ENCODE assay signal across 26 cellular contexts in genomic region chr5:103263054-103263453, GRCh38. TPM values are rescaled to one million over a fixed set of nuclear protein-coding genes. Genes with fewer than 3 reads are reported as not detected.
A peak's percentile ranks its signal among the peaks of the same experiment; 100 is the strongest.
DNase-seq lines count a peak whose midpoint lies in the region; ATAC-seq and TF ChIP-seq lines count a peak whose summit lies in the region.
"Had no signal": no experiment of that assay in that cellular context is flagged by ENCODE, and none has a peak within 500 bp of the region (broad histone marks: within the 10 kb centered on the region; RNA-seq: fewer than 3 reads in every experiment).

No MANE protein-coding gene starts in this region.

- 40 to 48% (median 40%) methylated on average over 2 of the region's 2 CpGs for WGBS in psoas muscle, 3 donors

- H3K36me3 ChIP-seq in psoas muscle (ENCODE audit: insufficient read depth in 1 of 2, low read depth in 1 of 2): peaks cover 0 to 19% of the 10 kb centered on the region in 2 donors
- H3K36me3 ChIP-seq: right lobe of liver had no signal

- no peaks in the 10 kb centered on the region for H3K9me3 Mint-ChIP-seq in CD4-positive, alpha-beta T cell
- H3K9me3 Mint-ChIP-seq in activated T-cell treated with anti-CD3 and anti-CD28 coated beads, Interleukin-2, amount 50 U/mL, for 24 hours: no peaks in the 10 kb centered on the region
- no peaks in the 10 kb centered on the region for H3K9me3 Mint-ChIP-seq in osteocyte (ENCODE audit: unreplicated experiment)
- H3K9me3 Mint-ChIP-seq: activated naive CD8-positive, alpha-beta T cell treated with anti-CD3 and anti-CD28 coated beads, Interleukin-2, amount 10 ng/mL, durations not matched to agents 7 days and 5 days; CD4-positive, CD25-positive, alpha-beta regulatory T cell had no signal

- CTCF ChIA-PET in CD4-positive, alpha-beta T cell (lab: Charles Lee): no interaction called here

- intact Hi-C loops in CD4-positive, alpha-beta T cell (cut with DNase I, micrococcal nuclease): no loop called here
- intact Hi-C loops in psoas muscle (cut with DNase I): no loop called here

- DNase-seq in CD4-positive, alpha-beta T cell: no peak
- DNase-seq in LNCaP clone FGC (ENCODE audit: low read depth) (no peak), psoas muscle (no peak), ecto neural progenitor cell (ENCODE audit: low spot score) (no peak), osteocyte (ENCODE audit: extremely low spot score, unreplicated experiment) (no peak)
- DNase-seq in activated T-cell treated with anti-CD3 and anti-CD28 coated beads, Interleukin-2, amount 50 U/mL, for 24 hours: no peak
- DNase-seq in NK-92 treated with Interleukin-12 subunit alpha and Interleukin-12 subunit beta, amount 100 ng/mL, for 24 hours (lab: John Stamatoyannopoulos, UW): no peak
- DNase-seq: activated CD4-positive, alpha-beta T cell treated with anti-CD3 and anti-CD28 coated beads for 1 hour; activated CD8-positive, alpha-beta T cell treated with anti-CD3 and anti-CD28 coated beads, Interleukin-2, amount 10 ng/mL, durations not matched to agents 7 days and 5 days; activated effector memory CD4-positive, alpha-beta T cell treated with Interleukin-2 at 50 U/mL for 16 hours; activated naive CD8-positive, alpha-beta T cell treated with anti-CD3 and anti-CD28 coated beads, Interleukin-2, amount 10 ng/mL, durations not matched to agents 7 days and 5 days; activated T-cell treated with anti-CD3 and anti-CD28 coated beads for 4 hours; CD4-positive, CD25-positive, alpha-beta regulatory T cell; cerebellar nuclear complex; left cardiac atrium; mammary epithelial cell; NCI-H1092 treated with DMSO at 0.1 percent for 48 hours; NCI-H187 treated with DMSO at 0.1 percent for 48 hours; NCI-H2171 treated with DMSO at 0.1 percent for 48 hours; NCI-H524; right lobe of liver; stimulated activated naive CD4-positive, alpha-beta T cell; T-helper 1 cell had no signal

- POLR2A ChIA-PET in CD4-positive, alpha-beta T cell (lab: Charles Lee): no interaction called here

- peak overlapping the region; percentile 32 for H3K4me3 ChIP-seq in LNCaP clone FGC (ENCODE audit: low read depth, low read length)
- peak overlapping the region; percentile 94 for H3K4me3 ChIP-seq in psoas muscle
- H3K4me3 ChIP-seq: right lobe of liver, SJSA1 had no signal

- H3K27ac ChIP-seq in CD4-positive, alpha-beta T cell (ENCODE audit: low read depth, low read length): no peak overlapping the region
- H3K27ac ChIP-seq in cingulate gyrus (ENCODE audit: low read depth, low read length) (peak overlapping the region; percentile 3), psoas muscle (no peak overlapping the region)
- H3K27ac ChIP-seq: epithelial cell of prostate, SJSA1 had no signal

- peaks cover 26% of the 10 kb centered on the region for H3K4me1 Mint-ChIP-seq in CD4-positive, alpha-beta T cell (ENCODE audit: low read depth)
- peaks cover 35% of the 10 kb centered on the region for H3K4me1 Mint-ChIP-seq in activated T-cell treated with anti-CD3 and anti-CD28 coated beads, Interleukin-2, amount 50 U/mL, for 24 hours (ENCODE audit: low read depth)
- peaks cover 28% of the 10 kb centered on the region for H3K4me1 Mint-ChIP-seq in osteocyte (ENCODE audit: unreplicated experiment)

- TF ChIP-seq CTCF in CD4-positive, alpha-beta T cell (IDR thresholded peaks at IDR 0.05): no peak
- no peak for TF ChIP-seq CTCF in LNCaP clone FGC (IDR thresholded peaks at IDR 0.05; ENCODE audit: control insufficient read depth, extremely low read depth, insufficient read depth)
- no peak for TF ChIP-seq CTCF in psoas muscle (IDR thresholded peaks at IDR 0.05)
- TF ChIP-seq CTCF in osteocyte (IDR thresholded peaks at IDR 0.05): no peak

- no peaks in the 10 kb centered on the region for H3K36me3 Mint-ChIP-seq in CD4-positive, alpha-beta T cell (ENCODE audit: low read depth)
- H3K36me3 Mint-ChIP-seq in activated T-cell treated with anti-CD3 and anti-CD28 coated beads, Interleukin-2, amount 50 U/mL, for 24 hours (ENCODE audit: low read depth): peaks cover 24% of the 10 kb centered on the region
- H3K36me3 Mint-ChIP-seq in osteocyte (ENCODE audit: unreplicated experiment): peaks cover 6% of the 10 kb centered on the region

- no peaks in the 10 kb centered on the region for H3K27me3 ChIP-seq in CD4-positive, alpha-beta T cell (ENCODE audit: control insufficient read depth, insufficient read depth, low read length)
- no peaks in the 10 kb centered on the region for H3K27me3 ChIP-seq in psoas muscle (ENCODE audit: insufficient read depth in 3 of 3, low read length in 2 of 3)
- H3K27me3 ChIP-seq: right lobe of liver had no signal

- H3K4me3 Mint-ChIP-seq in CD4-positive, alpha-beta T cell: peak overlapping the region; percentile 58
- no peak overlapping the region for H3K4me3 Mint-ChIP-seq in activated T-cell treated with anti-CD3 and anti-CD28 coated beads, Interleukin-2, amount 50 U/mL, for 24 hours
- no peak overlapping the region for H3K4me3 Mint-ChIP-seq in osteocyte (ENCODE audit: unreplicated experiment)
- H3K4me3 Mint-ChIP-seq: activated CD8-positive, alpha-beta T cell treated with anti-CD3 and anti-CD28 coated beads, Interleukin-2, amount 10 ng/mL, durations not matched to agents 7 days and 5 days; activated naive CD8-positive, alpha-beta T cell treated with anti-CD3 and anti-CD28 coated beads, Interleukin-2, amount 10 ng/mL, durations not matched to agents 7 days and 5 days had no signal

- H3K27me3 Mint-ChIP-seq in CD4-positive, alpha-beta T cell: no peaks in the 10 kb centered on the region
- no peaks in the 10 kb centered on the region for H3K27me3 Mint-ChIP-seq in activated T-cell treated with anti-CD3 and anti-CD28 coated beads, Interleukin-2, amount 50 U/mL, for 24 hours
- no peaks in the 10 kb centered on the region for H3K27me3 Mint-ChIP-seq in osteocyte (ENCODE audit: unreplicated experiment)
- H3K27me3 Mint-ChIP-seq: CD4-positive, CD25-positive, alpha-beta regulatory T cell had no signal

- H3K9me3 ChIP-seq in CD4-positive, alpha-beta T cell (ENCODE audit: control insufficient read depth, low read length): no peaks in the 10 kb centered on the region
- no peaks in the 10 kb centered on the region for H3K9me3 ChIP-seq in psoas muscle
- H3K9me3 ChIP-seq: right lobe of liver, SJSA1 had no signal

- peaks cover 36% of the 10 kb centered on the region for H3K4me1 ChIP-seq in psoas muscle
- H3K4me1 ChIP-seq: right lobe of liver had no signal

- no peak overlapping the region for H3K27ac Mint-ChIP-seq in CD4-positive, alpha-beta T cell
- no peak overlapping the region for H3K27ac Mint-ChIP-seq in activated T-cell treated with anti-CD3 and anti-CD28 coated beads, Interleukin-2, amount 50 U/mL, for 24 hours
- H3K27ac Mint-ChIP-seq in osteocyte (ENCODE audit: unreplicated experiment): no peak overlapping the region
- H3K27ac Mint-ChIP-seq: activated CD8-positive, alpha-beta T cell treated with anti-CD3 and anti-CD28 coated beads, Interleukin-2, amount 10 ng/mL, durations not matched to agents 7 days and 5 days; activated naive CD8-positive, alpha-beta T cell treated with anti-CD3 and anti-CD28 coated beads, Interleukin-2, amount 10 ng/mL, durations not matched to agents 7 days and 5 days; CD4-positive, CD25-positive, alpha-beta regulatory T cell had no signal

- ATAC-seq in CD4-positive, alpha-beta T cell (ENCODE audit: poor library complexity): no peak
- ATAC-seq in psoas muscle: no peak
- ATAC-seq: activated CD8-positive, alpha-beta T cell treated with anti-CD3 and anti-CD28 coated beads, Interleukin-2, amount 10 ng/mL, durations not matched to agents 7 days and 5 days; left cardiac atrium; right lobe of liver had no signal

RNA-seq across cellular contexts. Expression of gene MACIR, which starts 4.5 kb away (rescaled TPM):
- total RNA-seq in CD4-positive, alpha-beta T cell: 1 to 10 TPM; 1.3 to 1.6 TPM
- total RNA-seq in psoas muscle: 10 to 100 TPM in 1 of 4 donors, 1 to 10 TPM in 3; 4.7 to 25.3 (median 5.0) TPM
- polyA plus RNA-seq in psoas muscle: 10 to 100 TPM in 2 of 3 donors, 1 to 10 TPM in 1; 5.7 to 12.0 (median 10.8) TPM
- 7.7 and 8.4 TPM in 2 replicates for total RNA-seq in osteocyte
